In genomic region chr15:64894395-64895056, GRCh38 we compare ENCODE assay signal across 8 cellular contexts. TPM values are rescaled to one million over a fixed set of nuclear protein-coding genes. Genes with fewer than 3 reads are reported as not detected.
DNase-seq lines count a peak whose midpoint lies in the region; ATAC-seq, FAIRE-seq and TF ChIP-seq lines count a peak whose summit lies in the region.

No MANE protein-coding gene starts in this region.

- POLR2A ChIA-PET in K562 (lab: Yijun Ruan, JAX), result interaction anchor here (0.7 to 1.6 kb wide), 7 partner anchors 11 to 410 kb away, joined by 3 to 7 read pairs (median 3); partner anchors contain the start of gene RNU5B-1

- no peak for TF ChIP-seq EP300 in K562 (IDR thresholded peaks at IDR 0.05; ENCODE audit: low read length)

- peak overlapping the region; percentile 82 for H2BK15ac ChIP-seq in mesenchymal stem cell (ENCODE audit: low read depth, poor library complexity, severe bottlenecking)

- peak overlapping the region; percentile 79 to 83 for H3K18ac ChIP-seq in mesenchymal stem cell (ENCODE audit: low read depth in 1 of 2, low read length in 2 of 2)

- 0 out of 5 replicates have a peak, but pooled peaks cover 0 to 5% of the 10 kb centered on the region in 2 experiments for H3K27me3 ChIP-seq in K562 (ENCODE audit: control insufficient read depth in 2 of 2, insufficient read depth in 2 of 2, low read length in 2 of 2)
- no peaks in the 10 kb centered on the region for H3K27me3 ChIP-seq in mesenchymal stem cell (ENCODE audit: control insufficient read depth in 1 of 2, insufficient read depth in 1 of 2, low read length in 2 of 2)

- H3K9ac ChIP-seq in K562 (ENCODE audit: insufficient read depth in 1 of 2, low read depth in 2 of 2, low read length in 2 of 2) (peak overlapping the region in 1 of 2 experiments; percentile 47; a peak in 1 of 4 replicates), mesenchymal stem cell (ENCODE audit: low read length) (peak overlapping the region; percentile 85)

- no peak overlapping the region for H2AK5ac ChIP-seq in mesenchymal stem cell (ENCODE audit: low read length, severe bottlenecking)

- ATAC-seq in K562 (no peak), HG02970 (IDR thresholded peaks at IDR 0.05; ENCODE audit: low FRiP score, unreplicated experiment) (no peak)
- peak; percentile 30 to 32 for ATAC-seq in stimulated activated naive B cell treated with anti-CD40 and anti-IgM and Interleukin-4, amounts not matched to agents 10 μg/mL and 1 μg/mL and 100 μg/mL, for 72 hours (replicated peaks)

- 82% methylated on average over 12 of the region's 20 CpGs for WGBS in K562 (ENCODE audit: insufficient coverage, low coverage, missing lambda C conversion rate)
- 31% methylated on average over 13 of the region's 20 CpGs for WGBS in mesenchymal stem cell

- FAIRE-seq in K562 (lab: Jason Lieb, UNC), result no peak

- H3K4me3 ChIP-seq in GM12864 (ENCODE audit: low read depth, low read length), result peak overlapping the region; percentile 65
- H3K4me3 ChIP-seq in K562, result no peak overlapping the region
- peak overlapping the region in 1 of 2 experiments; percentile 69 for H3K4me3 ChIP-seq in mesenchymal stem cell (ENCODE audit: insufficient read depth in 1 of 2, low read depth in 1 of 2, low read length in 2 of 2)

- TF ChIP-seq RAD21 in K562 (CRISPR knock-in tag; conservative IDR thresholded peaks at IDR 0.05 in 1 of 2, IDR thresholded peaks at IDR 0.05 in 1 of 2), result no peak

- peak overlapping the region; percentile 76 to 86 for H3K4ac ChIP-seq in mesenchymal stem cell (ENCODE audit: low read depth in 1 of 2, low read length in 2 of 2)

- H4K20me1 ChIP-seq in K562 (replicated peaks; ENCODE audit: control insufficient read depth, insufficient read depth, low read length), result no peaks in the 10 kb centered on the region

- H3K9me3 ChIP-seq in K562 (replicated peaks; ENCODE audit: control insufficient read depth, insufficient read depth, low read depth, low read length) (no peaks in the 10 kb centered on the region), mesenchymal stem cell (ENCODE audit: control insufficient read depth, low read length) (no peaks in the 10 kb centered on the region)

- intact Hi-C loops in K562 (cut with micrococcal nuclease), result no loop called here

- in situ Hi-C loops in K562 (cut with MboI), result no loop called here

- H2BK5ac ChIP-seq in mesenchymal stem cell (ENCODE audit: low read depth, low read length, poor library complexity, severe bottlenecking), result no peak overlapping the region

- no TSS peak for BruUV-seq in K562 (replicated peaks; lab: Mats Ljungman, UMichigan)

- peak overlapping the region in 1 of 2 experiments; percentile 96 for H2BK12ac ChIP-seq in mesenchymal stem cell (ENCODE audit: low read length in 2 of 2)

- no peaks in the 10 kb centered on the region for H3K9me1 ChIP-seq in K562 (ENCODE audit: control insufficient read depth, insufficient read depth, low read length)

- peak overlapping the region in 1 of 2 experiments; percentile 86 for H3K14ac ChIP-seq in mesenchymal stem cell (ENCODE audit: low read length in 2 of 2)

- H3K79me1 ChIP-seq in mesenchymal stem cell (replicated peaks; ENCODE audit: low read length, poor library complexity, severe bottlenecking), result no peaks in the 10 kb centered on the region

- peaks cover 65% of the 10 kb centered on the region for H3K4me1 Mint-ChIP-seq in HFFc6 (ENCODE audit: low read depth)
- H3K4me1 Mint-ChIP-seq in stimulated activated naive B cell treated with anti-CD40 and anti-IgM and Interleukin-4, amounts not matched to agents 10 μg/mL and 1 μg/mL and 100 μg/mL, for 72 hours, result peaks cover 57 to 76% of the 10 kb centered on the region in 2 donors

- TF ChIP-seq CTCF in GM12864 (IDR thresholded peaks at IDR 0.05; ENCODE audit: low read depth, low read length, missing control alignments), result no peak
- no peak for TF ChIP-seq CTCF in HFFc6 (IDR thresholded peaks at IDR 0.05)
- no peak for TF ChIP-seq CTCF in K562 (IDR thresholded peaks at IDR 0.05 in 2 of 3, conservative IDR thresholded peaks at IDR 0.05 in 1 of 3; ENCODE audit: insufficient read depth in 2 of 3, low read depth in 1 of 3, low read length in 3 of 3)

- CTCF ChIA-PET in K562 (lab: Yijun Ruan, JAX; ENCODE audit: low intra/inter-chr PET ratio), result no interaction called here

- H3K36me3 ChIP-seq in K562 (ENCODE audit: control insufficient read depth, insufficient read depth, low read length), result no peaks in the 10 kb centered on the region
- H3K36me3 ChIP-seq in mesenchymal stem cell (ENCODE audit: control insufficient read depth in 1 of 2, insufficient read depth in 2 of 2, low read depth in 1 of 2, low read length in 2 of 2), result no peaks in the 10 kb centered on the region

- H2BK120ac ChIP-seq in mesenchymal stem cell (ENCODE audit: low read depth, low read length), result peak overlapping the region; percentile 90

- H3K9me3 Mint-ChIP-seq in HFFc6, result no peaks in the 10 kb centered on the region
- H3K9me3 Mint-ChIP-seq in stimulated activated naive B cell treated with anti-CD40 and anti-IgM and Interleukin-4, amounts not matched to agents 10 μg/mL and 1 μg/mL and 100 μg/mL, for 72 hours, result no peaks in the 10 kb centered on the region

- DNase-seq in GM12864 (ENCODE audit: low read depth) (peak; percentile 93), HFFc6 (no peak), T-helper 1 cell (peak; percentile 70 to 94 (median 81)), K562 (ENCODE audit: extremely low read depth in 1 of 4, low spot score in 3 of 4) (no peak), mesenchymal stem cell (no peak), NCI-H345 (lab: John Stamatoyannopoulos, UW) (no peak)
- DNase-seq in stimulated activated naive B cell treated with anti-CD40 and anti-IgM and Interleukin-4, amounts not matched to agents 10 μg/mL and 1 μg/mL and 100 μg/mL, for 72 hours, result peak; percentile 68

- no peaks in the 10 kb centered on the region for H3K79me2 ChIP-seq in K562 (ENCODE audit: control insufficient read depth, insufficient read depth, low read length)

- H4K91ac ChIP-seq in mesenchymal stem cell (ENCODE audit: low read length), result peak overlapping the region; percentile 85

- peak overlapping the region; percentile 36; the same call in 1 of the 2 replicates for H3K4me2 ChIP-seq in K562 (ENCODE audit: insufficient read depth, low read length)
- peak overlapping the region; percentile 36 for H3K4me2 ChIP-seq in mesenchymal stem cell (ENCODE audit: low read length, poor library complexity, severe bottlenecking)

- 0 out of 2 replicates have a peak, but pooled peaks cover 3% of the 10 kb centered on the region for H3K36me3 Mint-ChIP-seq in HFFc6 (ENCODE audit: low read depth)
- peaks cover 3% of the 10 kb centered on the region in 2 donors for H3K36me3 Mint-ChIP-seq in stimulated activated naive B cell treated with anti-CD40 and anti-IgM and Interleukin-4, amounts not matched to agents 10 μg/mL and 1 μg/mL and 100 μg/mL, for 72 hours

- H3K27ac Mint-ChIP-seq in HFFc6, result peak overlapping the region; percentile 94
- H3K27ac Mint-ChIP-seq in stimulated activated naive B cell treated with anti-CD40 and anti-IgM and Interleukin-4, amounts not matched to agents 10 μg/mL and 1 μg/mL and 100 μg/mL, for 72 hours, result peak overlapping the region; percentile 100

- H2AFZ ChIP-seq in K562 (ENCODE audit: low read depth, low read length), result peak overlapping the region; percentile 93
- peak overlapping the region; percentile 87 for H2AFZ ChIP-seq in mesenchymal stem cell (ENCODE audit: low read depth, low read length)

- no peak for TF ChIP-seq POLR2A in K562 (conservative IDR thresholded peaks at IDR 0.05)

- H3K27ac ChIP-seq in K562 (ENCODE audit: extremely low read depth, low read depth, low read length) (peak overlapping the region; percentile 78; the same call in 2 of the 3 replicates), mesenchymal stem cell (ENCODE audit: low read length, poor library complexity, severe bottlenecking) (peak overlapping the region; percentile 36)

- no peak overlapping the region for H3K23ac ChIP-seq in mesenchymal stem cell (ENCODE audit: low read length in 2 of 2)

- peak overlapping the region; percentile 95 for H4K8ac ChIP-seq in mesenchymal stem cell (ENCODE audit: low read length)

- H3K4me1 ChIP-seq in K562 (replicated peaks in 1 of 2; ENCODE audit: control insufficient read depth in 2 of 2, insufficient read depth in 2 of 2, low read length in 2 of 2), result peaks cover 26 to 29% of the 10 kb centered on the region in 2 experiments
- H3K4me1 ChIP-seq in mesenchymal stem cell (ENCODE audit: control insufficient read depth, insufficient read depth, low read depth, low read length), result peaks cover 24% of the 10 kb centered on the region

- H3K27me3 Mint-ChIP-seq in HFFc6 (ENCODE audit: insufficient read depth), result no peaks in the 10 kb centered on the region; the same call in 1 of the 2 replicates
- H3K27me3 Mint-ChIP-seq in stimulated activated naive B cell treated with anti-CD40 and anti-IgM and Interleukin-4, amounts not matched to agents 10 μg/mL and 1 μg/mL and 100 μg/mL, for 72 hours, result no peaks in the 10 kb centered on the region

- H3K4me3 Mint-ChIP-seq in HFFc6, result peak overlapping the region; percentile 82
- peak overlapping the region; percentile 91 to 97 for H3K4me3 Mint-ChIP-seq in stimulated activated naive B cell treated with anti-CD40 and anti-IgM and Interleukin-4, amounts not matched to agents 10 μg/mL and 1 μg/mL and 100 μg/mL, for 72 hours

RNA-seq across cellular contexts. Expression of gene ANKDD1A, which starts 17.2 kb away (rescaled TPM):
- total RNA-seq in HFFc6 (2021; fragmentation: NEBNext Ultra II Directional; extraction: Animal tissue kit (Norgen Biotek cat#: 25700)), result 1 to 10 TPM; 1.3 to 2.4 (median 1.9) TPM
- 1.1 and 2.9 TPM in 2 replicates for total RNA-seq in K562 (2011; cell fraction: chromatin; rRNA removed; ENCODE audit: low replicate concordance)
- 1.3 TPM in 2 replicates for total RNA-seq in K562 (2011; cell fraction: nucleolus; rRNA removed)
- 1.6 and 2.0 TPM in 2 replicates for total RNA-seq in K562 (2011; cell fraction: nucleoplasm; rRNA removed)
- total RNA-seq in K562 (2014; rRNA removed) (0.27 and 0.33 TPM in 2 replicates), K562 (2014; rRNA removed; fragmentation: Illumina TruSeq; extraction: Trizol) (0.44 and 0.48 TPM in 2 replicates), K562 (2015; rRNA removed; fragmentation: Illumina TruSeq; extraction: Trizol) (0.41 and 0.43 TPM in 2 replicates), K562 (2021) (0.49 and 0.80 TPM in 2 replicates)
- polyA plus RNA-seq in K562 (2011; rRNA removed) (0.70 and 1.7 TPM in 2 replicates), K562 (2014; fragmentation: Illumina TruSeq; extraction: Trizol) (0.34 and 0.60 TPM in 2 replicates), K562 (2014; fragmentation: Nextera tagmentation; extraction: Ambion mirVana) (under 1 TPM; 0.08 to 0.32 TPM), K562 (2014; rRNA removed) (0.54 and 1.4 TPM in 2 replicates)
- polyA plus RNA-seq in K562 (2011; cell fraction: cytosol; rRNA removed), result 1.1 and 1.8 TPM in 2 replicates
- 1.4 and 2.1 TPM in 2 replicates for polyA plus RNA-seq in K562 (2011; cell fraction: nucleus; rRNA removed)
- 0.52 and 1.1 TPM in 2 replicates for polyA plus RNA-seq in K562 (2012)
- polyA minus RNA-seq in K562 (2011; rRNA and poly(A)+ RNA removed), result 0.21 and 0.93 TPM in 2 replicates
- 0.86 TPM in 1 of 2 replicates, not detected in the other for polyA minus RNA-seq in K562 (2011; cell fraction: cytosol; rRNA and poly(A)+ RNA removed)
- polyA minus RNA-seq in K562 (2011; cell fraction: nucleus; rRNA and poly(A)+ RNA removed), result 0.27 and 2.1 TPM in 2 replicates
- 2.1 TPM for polyA plus RNA-seq in mesenchymal stem cell (2013, experiment 1 of 2)
- polyA plus RNA-seq in mesenchymal stem cell (2013, experiment 2 of 2), result 2.1 TPM

RNA-seq across cellular contexts. Expression of gene PLEKHO2, which starts 52.8 kb away (rescaled TPM):
- 10 to 100 TPM; 23.0 to 28.3 (median 25.4) TPM for total RNA-seq in HFFc6 (2021; fragmentation: NEBNext Ultra II Directional; extraction: Animal tissue kit (Norgen Biotek cat#: 25700))
- total RNA-seq in K562 (2011; cell fraction: chromatin; rRNA removed; ENCODE audit: low replicate concordance), result 5.7 and 15.8 TPM in 2 replicates
- total RNA-seq in K562 (2011; cell fraction: nucleolus; rRNA removed), result 8.3 and 10.5 TPM in 2 replicates
- total RNA-seq in K562 (2011; cell fraction: nucleoplasm; rRNA removed), result 7.6 and 8.9 TPM in 2 replicates
- 4.9 and 7.0 TPM in 2 replicates for total RNA-seq in K562 (2014; rRNA removed)
- total RNA-seq in K562 (2014; rRNA removed; fragmentation: Illumina TruSeq; extraction: Trizol), result 3.6 and 3.8 TPM in 2 replicates
- 5.2 and 5.7 TPM in 2 replicates for total RNA-seq in K562 (2015; rRNA removed; fragmentation: Illumina TruSeq; extraction: Trizol)
- 6.7 and 8.8 TPM in 2 replicates for total RNA-seq in K562 (2021)
- polyA plus RNA-seq in K562 (2011; rRNA removed), result 5.6 and 6.1 TPM in 2 replicates
- 7.1 and 11.5 TPM in 2 replicates for polyA plus RNA-seq in K562 (2011; cell fraction: cytosol; rRNA removed)
- 6.8 and 9.9 TPM in 2 replicates for polyA plus RNA-seq in K562 (2011; cell fraction: nucleus; rRNA removed)
- 6.2 and 7.5 TPM in 2 replicates for polyA plus RNA-seq in K562 (2012)
- 6.3 and 7.6 TPM in 2 replicates for polyA plus RNA-seq in K562 (2014; fragmentation: Illumina TruSeq; extraction: Trizol)
- under 1 TPM; 0.24 to 0.53 TPM for polyA plus RNA-seq in K562 (2014; fragmentation: Nextera tagmentation; extraction: Ambion mirVana)
- polyA plus RNA-seq in K562 (2014; rRNA removed), result 4.8 and 5.5 TPM in 2 replicates
- polyA minus RNA-seq in K562 (2011; rRNA and poly(A)+ RNA removed), result 4.5 and 5.5 TPM in 2 replicates
- 5.6 and 5.7 TPM in 2 replicates for polyA minus RNA-seq in K562 (2011; cell fraction: cytosol; rRNA and poly(A)+ RNA removed)
- 3.0 and 4.1 TPM in 2 replicates for polyA minus RNA-seq in K562 (2011; cell fraction: nucleus; rRNA and poly(A)+ RNA removed)
- polyA plus RNA-seq in mesenchymal stem cell (2013, experiment 1 of 2), result 16.3 TPM
- polyA plus RNA-seq in mesenchymal stem cell (2013, experiment 2 of 2), result 17.0 TPM

Comparison
In these comparisons a context has a peak if more than half of its experiments do, and no peak if none do; other contexts are left out.
1. DNase-seq: peak in GM12864 (single experiment), T-helper 1 cell (5 of 5) and stimulated activated naive B cell treated with anti-CD40 and anti-IgM and Interleukin-4, amounts not matched to agents 10 μg/mL and 1 μg/mL and 100 μg/mL, for 72 hours (single experiment); none in HFFc6 (single experiment), K562 (0 of 4), mesenchymal stem cell (single experiment) and NCI-H345 (single experiment).
2. ATAC-seq: peak in stimulated activated naive B cell treated with anti-CD40 and anti-IgM and Interleukin-4, amounts not matched to agents 10 μg/mL and 1 μg/mL and 100 μg/mL, for 72 hours (2 of 2); none in K562 (single experiment) and HG02970 (single experiment).